ENCODE assay signal across 8 cellular contexts in genomic region chr3:197186887-197187588, GRCh38.
DNase-seq lines count a peak whose midpoint lies in the region; ATAC-seq and TF ChIP-seq lines count a peak whose summit lies in the region.

No MANE protein-coding gene starts in this region.

- H3K9me3 ChIP-seq in DND-41 (ENCODE audit: insufficient read depth, low read length, severe bottlenecking): no peaks in the 10 kb centered on the region
- no peaks in the 10 kb centered on the region for H3K9me3 ChIP-seq in naive thymus-derived CD4-positive, alpha-beta T cell (ENCODE audit: control insufficient read depth in 2 of 3, low read length in 3 of 3)

- no peaks in the 10 kb centered on the region for H3K4me1 ChIP-seq in DND-41 (ENCODE audit: insufficient read depth, low read length)
- H3K4me1 ChIP-seq in naive thymus-derived CD4-positive, alpha-beta T cell (ENCODE audit: control insufficient read depth in 2 of 2, insufficient read depth in 2 of 2, low read length in 2 of 2): no peaks in the 10 kb centered on the region

- peaks cover 12% of the 10 kb centered on the region; the same call in 1 of the 2 replicates for H4K20me1 ChIP-seq in DND-41 (ENCODE audit: insufficient read depth, low read length)

- no peak overlapping the region for H3K27ac Mint-ChIP-seq in naive thymus-derived CD4-positive, alpha-beta T cell

- TF ChIP-seq CTCF in DND-41 (IDR thresholded peaks at IDR 0.05; ENCODE audit: borderline replicate concordance, extremely low read depth, low read length, poor library complexity, severe bottlenecking) (peak; percentile 95), epithelial cell of esophagus (IDR thresholded peaks at IDR 0.05; ENCODE audit: insufficient read depth, low read depth, low read length, missing control alignments) (peak; percentile 72)

- H3K4me3 ChIP-seq in DND-41 (ENCODE audit: low read depth in 1 of 2, low read length in 2 of 2): no peak overlapping the region
- no peak overlapping the region for H3K4me3 ChIP-seq in epithelial cell of esophagus (ENCODE audit: low read length)
- H3K4me3 ChIP-seq in naive thymus-derived CD4-positive, alpha-beta T cell (ENCODE audit: low read length): no peak overlapping the region

- ATAC-seq in DND-41 (ENCODE audit: insufficient read depth, low read depth) (peak; percentile 98), GM21528 (IDR thresholded peaks at IDR 0.05; ENCODE audit: low FRiP score, unreplicated experiment) (peak; percentile 67), HG03159 (IDR thresholded peaks at IDR 0.05; ENCODE audit: unreplicated experiment) (no peak)
- peak; percentile 87 for ATAC-seq in naive thymus-derived CD4-positive, alpha-beta T cell

- no peaks in the 10 kb centered on the region for H3K9me3 Mint-ChIP-seq in naive thymus-derived CD4-positive, alpha-beta T cell

- H3K27me3 Mint-ChIP-seq in naive thymus-derived CD4-positive, alpha-beta T cell: no peaks in the 10 kb centered on the region

- H3K4me1 Mint-ChIP-seq in naive thymus-derived CD4-positive, alpha-beta T cell: peaks cover 4 to 24% (median 14%) of the 10 kb centered on the region in 7 donors

- DNase-seq in DND-41 (peak; percentile 16), NCI-H1436 (lab: John Stamatoyannopoulos, UW) (peak; percentile 81), SKM-1 (lab: John Stamatoyannopoulos, UW; ENCODE audit: unreplicated experiment) (peak; percentile 19), epithelial cell of esophagus (ENCODE audit: low read depth) (peak; percentile 63), T-helper 9 cell (no peak)
- peak in 7 of 9 donors; percentile 7 to 56 (median 43) for DNase-seq in naive thymus-derived CD4-positive, alpha-beta T cell

- H3K27me3 ChIP-seq in DND-41 (ENCODE audit: insufficient read depth, low read length, poor library complexity): no peaks in the 10 kb centered on the region
- H3K27me3 ChIP-seq in naive thymus-derived CD4-positive, alpha-beta T cell (ENCODE audit: control insufficient read depth in 2 of 2, insufficient read depth in 2 of 2, low read length in 2 of 2): no peaks in the 10 kb centered on the region

- POLR2A ChIA-PET in naive thymus-derived CD4-positive, alpha-beta T cell (lab: Charles Lee): interaction anchor here (0.6 kb wide), 1 partner anchor 204 kb away, joined by 3 read pairs; no protein-coding TSS in a partner anchor

- H3K4me2 ChIP-seq in DND-41 (ENCODE audit: insufficient read depth, low read length): no peak overlapping the region

- CTCF ChIA-PET in naive thymus-derived CD4-positive, alpha-beta T cell (lab: Charles Lee): interaction anchor here (0.6 to 1.3 kb wide), 9 partner anchors 10 to 741 kb away, joined by 3 to 5 read pairs (median 3); no protein-coding TSS in a partner anchor

- no peak overlapping the region for H3K27ac ChIP-seq in DND-41 (ENCODE audit: low read length)
- H3K27ac ChIP-seq in naive thymus-derived CD4-positive, alpha-beta T cell (ENCODE audit: low read depth, low read length): no peak overlapping the region

- H2AFZ ChIP-seq in DND-41 (ENCODE audit: low read depth, low read length): no peak overlapping the region

- intact Hi-C loops in naive thymus-derived CD4-positive, alpha-beta T cell (cut with micrococcal nuclease): loop anchor here (1.0 to 5.0 kb wide), 6 partner anchors 185 to 660 kb away; no protein-coding TSS in a partner anchor

- peaks cover 22% of the 10 kb centered on the region for H3K79me2 ChIP-seq in DND-41 (ENCODE audit: insufficient read depth, low read length)

- H3K36me3 Mint-ChIP-seq in naive thymus-derived CD4-positive, alpha-beta T cell: peaks cover 0 to 11% (median 0%) of the 10 kb centered on the region in 5 donors

- peaks cover 2% of the 10 kb centered on the region; the same call in 1 of the 2 replicates for H3K36me3 ChIP-seq in DND-41 (ENCODE audit: insufficient read depth, low read length)
- H3K36me3 ChIP-seq in naive thymus-derived CD4-positive, alpha-beta T cell (ENCODE audit: control insufficient read depth in 2 of 3, insufficient read depth in 3 of 3, low read length in 3 of 3): no peaks in the 10 kb centered on the region

- H3K9ac ChIP-seq in DND-41 (ENCODE audit: low read depth, low read length): no peak overlapping the region

- H3K4me3 Mint-ChIP-seq in naive thymus-derived CD4-positive, alpha-beta T cell: no peak overlapping the region
